26 cellular contexts compared by ENCODE assay signal in the genomic region with DNA sequence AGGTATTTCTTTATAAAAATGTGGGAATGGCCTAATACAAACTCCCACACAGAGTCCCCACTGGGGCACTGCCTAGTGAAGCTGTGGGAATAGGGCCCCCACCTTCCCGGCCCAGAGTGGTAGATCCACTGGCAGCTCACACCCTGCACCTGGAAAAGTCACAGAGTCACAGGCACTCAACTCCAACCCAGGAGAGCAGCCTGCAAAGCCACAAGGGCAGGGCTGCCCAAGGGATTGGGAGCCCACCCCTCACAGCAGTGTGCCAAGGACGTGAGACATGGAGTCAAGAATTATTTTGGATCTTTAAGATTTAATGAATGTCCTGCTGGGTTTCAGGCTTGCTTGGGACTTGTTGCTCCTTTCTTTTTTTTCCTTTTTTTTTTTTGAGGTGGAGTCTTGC.
"Had no signal": no experiment of that assay in that cellular context is flagged by ENCODE, and none has a peak within 500 bp of the region (broad histone marks: within the 10 kb centered on the region; RNA-seq: fewer than 3 reads in every experiment).

No MANE protein-coding gene starts in this region.

- ATAC-seq: effector memory CD8-positive, alpha-beta T cell; esophagus mucosa; gastrocnemius medialis; left lung; left ventricle myocardium superior; lower lobe of right lung; naive thymus-derived CD4-positive, alpha-beta T cell had no signal

- H3K27ac ChIP-seq: colonic mucosa, epithelial cell of prostate, esophagus squamous epithelium, gastrocnemius medialis, heart right ventricle, left lung, lower lobe of right lung had no signal

- FAIRE-seq: endometrium, kidney had no signal

- DNase-seq: cortex of kidney; effector CD8-positive, alpha-beta T cell; effector memory CD8-positive, alpha-beta T cell; endodermal cell; erythroblast; esophagus squamous epithelium; foreskin fibroblast; foreskin melanocyte; gastrocnemius medialis; glutamatergic neuron; head of caudate nucleus; heart right ventricle; hypothalamus; immature natural killer cell; islet precursor cell; kidney; kidney glomerular epithelial cell; left ventricle myocardium superior; lower lobe of right lung; mesenchymal stem cell; naive thymus-derived CD4-positive, alpha-beta T cell had no signal

- H3K4me1 ChIP-seq: colonic mucosa, esophagus squamous epithelium, gastrocnemius medialis, left lung, lower lobe of right lung had no signal

- H3K27me3 ChIP-seq: colonic mucosa, esophagus squamous epithelium, gastrocnemius medialis, heart right ventricle, left lung had no signal

- H3K9me3 ChIP-seq: colonic mucosa, esophagus squamous epithelium, gastrocnemius medialis, left lung had no signal

- H3K4me3 ChIP-seq: colonic mucosa, esophagus squamous epithelium, gastrocnemius medialis, heart right ventricle, left lung, lower lobe of right lung had no signal

- H3K36me3 ChIP-seq: colonic mucosa, esophagus squamous epithelium, gastrocnemius medialis, heart right ventricle, left lung, lower lobe of right lung had no signal
